Comparison of ENCODE assay signal across 1 cellular context in the genomic region with DNA sequence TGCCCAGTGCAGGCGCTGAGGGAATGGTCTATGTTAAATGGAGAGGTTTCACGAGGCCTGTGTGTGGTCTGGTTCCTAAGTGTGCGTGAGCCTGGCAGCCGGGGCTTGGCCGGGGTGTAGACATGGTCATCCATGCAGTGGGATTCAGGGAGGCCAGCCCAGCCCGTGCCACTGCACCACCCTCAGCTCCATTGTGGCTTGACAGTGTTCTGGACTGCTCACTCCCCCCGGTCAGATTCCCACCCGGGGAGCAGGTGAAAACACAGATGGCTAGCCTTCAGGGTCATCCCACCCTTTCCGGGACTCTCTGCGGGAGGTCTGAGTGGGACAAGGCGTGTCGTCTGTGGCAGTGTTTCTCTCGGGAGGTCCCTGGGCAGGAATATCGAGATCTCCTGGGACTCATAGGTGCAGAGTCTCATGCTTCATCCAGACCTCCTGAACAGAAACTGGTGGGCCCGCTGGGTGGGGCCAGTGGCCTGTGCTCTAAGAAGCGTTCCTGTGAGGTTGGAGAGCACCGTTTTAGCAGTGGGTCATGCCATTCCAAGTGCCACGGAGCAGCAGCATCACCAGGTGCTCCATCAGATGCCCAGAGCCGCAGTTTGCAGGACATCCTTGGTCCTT.
TF ChIP-seq lines count a peak whose summit lies in the region.

No MANE protein-coding gene starts in this region.

TF ChIP-seq in SK-N-SH treated with all-trans-retinoic acid at 6 μM for 48 hours, 23 proteins besides CTCF, POLR2A, EP300 and RAD21 (continued from another document):
- TF ChIP-seq, protein P1, sequence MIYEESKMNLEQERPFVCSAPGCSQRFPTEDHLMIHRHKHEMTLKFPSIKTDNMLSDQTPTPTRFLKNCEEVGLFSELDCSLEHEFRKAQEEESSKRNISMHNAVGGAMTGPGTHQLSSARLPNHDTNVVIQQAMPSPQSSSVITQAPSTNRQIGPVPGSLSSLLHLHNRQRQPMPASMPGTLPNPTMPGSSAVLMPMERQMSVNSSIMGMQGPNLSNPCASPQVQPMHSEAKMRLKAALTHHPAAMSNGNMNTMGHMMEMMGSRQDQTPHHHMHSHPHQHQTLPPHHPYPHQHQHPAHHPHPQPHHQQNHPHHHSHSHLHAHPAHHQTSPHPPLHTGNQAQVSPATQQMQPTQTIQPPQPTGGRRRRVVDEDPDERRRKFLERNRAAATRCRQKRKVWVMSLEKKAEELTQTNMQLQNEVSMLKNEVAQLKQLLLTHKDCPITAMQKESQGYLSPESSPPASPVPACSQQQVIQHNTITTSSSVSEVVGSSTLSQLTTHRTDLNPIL (CRISPR knock-in tag; IDR thresholded peaks at IDR 0.05; ENCODE audit: low read depth), result no peak
- TF ChIP-seq TCF4 (CRISPR knock-in tag; IDR thresholded peaks at IDR 0.05; ENCODE audit: borderline replicate concordance) (no peak), PPARA (CRISPR knock-in tag; IDR thresholded peaks at IDR 0.05; ENCODE audit: borderline replicate concordance) (no peak), ZNF565 (CRISPR knock-in tag; conservative IDR thresholded peaks at IDR 0.05; ENCODE audit: low read depth) (no peak), SNAI2 (CRISPR knock-in tag; IDR thresholded peaks at IDR 0.05) (no peak), ISL1 (CRISPR knock-in tag; IDR thresholded peaks at IDR 0.05) (no peak)
- TF ChIP-seq, protein P2, sequence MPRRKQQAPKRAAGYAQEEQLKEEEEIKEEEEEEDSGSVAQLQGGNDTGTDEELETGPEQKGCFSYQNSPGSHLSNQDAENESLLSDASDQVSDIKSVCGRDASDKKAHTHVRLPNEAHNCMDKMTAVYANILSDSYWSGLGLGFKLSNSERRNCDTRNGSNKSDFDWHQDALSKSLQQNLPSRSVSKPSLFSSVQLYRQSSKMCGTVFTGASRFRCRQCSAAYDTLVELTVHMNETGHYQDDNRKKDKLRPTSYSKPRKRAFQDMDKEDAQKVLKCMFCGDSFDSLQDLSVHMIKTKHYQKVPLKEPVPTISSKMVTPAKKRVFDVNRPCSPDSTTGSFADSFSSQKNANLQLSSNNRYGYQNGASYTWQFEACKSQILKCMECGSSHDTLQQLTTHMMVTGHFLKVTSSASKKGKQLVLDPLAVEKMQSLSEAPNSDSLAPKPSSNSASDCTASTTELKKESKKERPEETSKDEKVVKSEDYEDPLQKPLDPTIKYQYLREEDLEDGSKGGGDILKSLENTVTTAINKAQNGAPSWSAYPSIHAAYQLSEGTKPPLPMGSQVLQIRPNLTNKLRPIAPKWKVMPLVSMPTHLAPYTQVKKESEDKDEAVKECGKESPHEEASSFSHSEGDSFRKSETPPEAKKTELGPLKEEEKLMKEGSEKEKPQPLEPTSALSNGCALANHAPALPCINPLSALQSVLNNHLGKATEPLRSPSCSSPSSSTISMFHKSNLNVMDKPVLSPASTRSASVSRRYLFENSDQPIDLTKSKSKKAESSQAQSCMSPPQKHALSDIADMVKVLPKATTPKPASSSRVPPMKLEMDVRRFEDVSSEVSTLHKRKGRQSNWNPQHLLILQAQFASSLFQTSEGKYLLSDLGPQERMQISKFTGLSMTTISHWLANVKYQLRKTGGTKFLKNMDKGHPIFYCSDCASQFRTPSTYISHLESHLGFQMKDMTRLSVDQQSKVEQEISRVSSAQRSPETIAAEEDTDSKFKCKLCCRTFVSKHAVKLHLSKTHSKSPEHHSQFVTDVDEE (CRISPR knock-in tag; IDR thresholded peaks at IDR 0.05), result no peak
- TF ChIP-seq, protein P3, sequence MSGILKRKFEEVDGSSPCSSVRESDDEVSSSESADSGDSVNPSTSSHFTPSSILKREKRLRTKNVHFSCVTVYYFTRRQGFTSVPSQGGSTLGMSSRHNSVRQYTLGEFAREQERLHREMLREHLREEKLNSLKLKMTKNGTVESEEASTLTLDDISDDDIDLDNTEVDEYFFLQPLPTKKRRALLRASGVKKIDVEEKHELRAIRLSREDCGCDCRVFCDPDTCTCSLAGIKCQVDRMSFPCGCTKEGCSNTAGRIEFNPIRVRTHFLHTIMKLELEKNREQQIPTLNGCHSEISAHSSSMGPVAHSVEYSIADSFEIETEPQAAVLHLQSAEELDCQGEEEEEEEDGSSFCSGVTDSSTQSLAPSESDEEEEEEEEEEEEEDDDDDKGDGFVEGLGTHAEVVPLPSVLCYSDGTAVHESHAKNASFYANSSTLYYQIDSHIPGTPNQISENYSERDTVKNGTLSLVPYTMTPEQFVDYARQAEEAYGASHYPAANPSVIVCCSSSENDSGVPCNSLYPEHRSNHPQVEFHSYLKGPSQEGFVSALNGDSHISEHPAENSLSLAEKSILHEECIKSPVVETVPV (CRISPR knock-in tag; IDR thresholded peaks at IDR 0.05), result no peak
